ENCODE assay signal across 16 cellular contexts in genomic region chr2:47062721-47063120, GRCh38.
DNase-seq lines count a peak whose midpoint lies in the region; ATAC-seq and TF ChIP-seq lines count a peak whose summit lies in the region.
"Had no signal": no experiment of that assay in that cellular context is flagged by ENCODE, and none has a peak within 500 bp of the region (broad histone marks: within the 10 kb centered on the region; RNA-seq: fewer than 3 reads in every experiment).

No MANE protein-coding gene starts in this region.

- no peaks in the 10 kb centered on the region for H3K27me3 ChIP-seq in effector memory CD4-positive, alpha-beta T cell (replicated peaks; ENCODE audit: control insufficient read depth, insufficient read depth, low read length, poor library complexity, severe bottlenecking)
- H3K27me3 ChIP-seq: left lung had no signal

- TF ChIP-seq CTCF in brain (conservative IDR thresholded peaks at IDR 0.05) = no peak
- TF ChIP-seq CTCF in progenitor cell of endocrine pancreas (IDR thresholded peaks at IDR 0.05; ENCODE audit: unreplicated experiment) = no peak

- H3K27ac Mint-ChIP-seq in brain (peak overlapping the region; percentile 89 to 95 (median 95)), memory B cell (peak overlapping the region; percentile 77), progenitor cell of endocrine pancreas (no peak overlapping the region)
- peak overlapping the region; percentile 9 for H3K27ac Mint-ChIP-seq in stimulated activated memory B cell treated with anti-CD40 and anti-IgM and Interleukin-4, amounts not matched to agents 10 μg/mL and 1 μg/mL and 100 μg/mL, for 72 hours
- H3K27ac Mint-ChIP-seq: activated T-helper 1 cell treated with anti-CD3 and anti-CD28 coated beads, Interleukin-12 subunit alpha, Interleukin-12 subunit beta, Interleukin-2, Interleukin-4 antibody, amounts not matched to agents 30 ng/mL and 10 ng/mL and 1 ng/mL, durations not matched to agents 14 hours and 24 hours and 36 hours; stimulated activated naive CD8-positive, alpha-beta T cell treated with anti-CD3 and anti-CD28 coated beads, Interleukin-15, Interleukin-2, amounts not matched to agents 100 ng/mL and 50 ng/mL, for 24 hours had no signal

- ATAC-seq in memory B cell (ENCODE audit: low read depth) (no peak), HG02973 (IDR thresholded peaks at IDR 0.05; ENCODE audit: unreplicated experiment) (no peak)
- no peak for ATAC-seq in stimulated activated memory B cell treated with anti-CD40 and anti-IgM and Interleukin-4, amounts not matched to agents 10 μg/mL and 1 μg/mL and 100 μg/mL, for 72 hours
- ATAC-seq: left lung had no signal

- DNase-seq in CD1c-positive myeloid dendritic cell (ENCODE audit: extremely low spot score) (peak; percentile 42), memory B cell (ENCODE audit: low spot score in 2 of 2) (no peak), progenitor cell of endocrine pancreas (ENCODE audit: low spot score, unreplicated experiment) (no peak), NCI-H510A treated with DMSO at 0.1 percent for 48 hours (lab: John Stamatoyannopoulos, UW) (no peak)
- DNase-seq in effector memory CD4-positive, alpha-beta T cell = no peak
- DNase-seq: GF-D8, HCEC 1CT, left lung, SIG-M5 had no signal

- no peak overlapping the region for H3K4me3 ChIP-seq in effector memory CD4-positive, alpha-beta T cell (ENCODE audit: insufficient read depth, low read depth, low read length, poor library complexity, severe bottlenecking)
- H3K4me3 ChIP-seq: left lung, skin epidermis had no signal

- H3K4me3 Mint-ChIP-seq in brain (peak overlapping the region in 1 of 5 experiments; percentile 63), memory B cell (no peak overlapping the region), progenitor cell of endocrine pancreas (ENCODE audit: low read depth) (no peak overlapping the region)
- H3K4me3 Mint-ChIP-seq in stimulated activated memory B cell treated with anti-CD40 and anti-IgM and Interleukin-4, amounts not matched to agents 10 μg/mL and 1 μg/mL and 100 μg/mL, for 72 hours = no peak overlapping the region
- H3K4me3 Mint-ChIP-seq: activated T-helper 1 cell treated with anti-CD3 and anti-CD28 coated beads, Interleukin-12 subunit alpha, Interleukin-12 subunit beta, Interleukin-2, Interleukin-4 antibody, amounts not matched to agents 30 ng/mL and 10 ng/mL and 1 ng/mL, durations not matched to agents 14 hours and 24 hours and 36 hours; stimulated activated naive CD8-positive, alpha-beta T cell treated with anti-CD3 and anti-CD28 coated beads, Interleukin-15, Interleukin-2, amounts not matched to agents 100 ng/mL and 50 ng/mL, for 24 hours had no signal

- no peaks in the 10 kb centered on the region for H3K9me3 ChIP-seq in effector memory CD4-positive, alpha-beta T cell (ENCODE audit: control insufficient read depth, low read length)
- H3K9me3 ChIP-seq: left lung had no signal

- H3K27ac ChIP-seq in effector memory CD4-positive, alpha-beta T cell (ENCODE audit: insufficient read depth, low read length, poor library complexity, severe bottlenecking) = no peak overlapping the region
- H3K27ac ChIP-seq: epithelial cell of prostate had no signal

- H3K36me3 ChIP-seq in effector memory CD4-positive, alpha-beta T cell (ENCODE audit: control insufficient read depth, insufficient read depth, low read length) = peaks cover 29% of the 10 kb centered on the region

- H3K36me3 Mint-ChIP-seq in brain (peaks cover 18% of the 10 kb centered on the region), memory B cell (peaks cover 26% of the 10 kb centered on the region), progenitor cell of endocrine pancreas (ENCODE audit: insufficient read depth) (peaks cover under 1% of the 10 kb centered on the region)
- H3K36me3 Mint-ChIP-seq in stimulated activated memory B cell treated with anti-CD40 and anti-IgM and Interleukin-4, amounts not matched to agents 10 μg/mL and 1 μg/mL and 100 μg/mL, for 72 hours = peaks cover 66% of the 10 kb centered on the region

- H3K4me1 ChIP-seq in effector memory CD4-positive, alpha-beta T cell (ENCODE audit: control insufficient read depth, insufficient read depth, low read length, poor library complexity, severe bottlenecking) = no peaks in the 10 kb centered on the region

- H3K27me3 Mint-ChIP-seq in brain (no peaks in the 10 kb centered on the region), memory B cell (no peaks in the 10 kb centered on the region), progenitor cell of endocrine pancreas (no peaks in the 10 kb centered on the region)
- H3K27me3 Mint-ChIP-seq in stimulated activated memory B cell treated with anti-CD40 and anti-IgM and Interleukin-4, amounts not matched to agents 10 μg/mL and 1 μg/mL and 100 μg/mL, for 72 hours = no peaks in the 10 kb centered on the region
- H3K27me3 Mint-ChIP-seq: stimulated activated naive CD8-positive, alpha-beta T cell treated with anti-CD3 and anti-CD28 coated beads, Interleukin-15, Interleukin-2, amounts not matched to agents 100 ng/mL and 50 ng/mL, for 24 hours had no signal

- no peaks in the 10 kb centered on the region for H3K9me3 Mint-ChIP-seq in brain
- H3K9me3 Mint-ChIP-seq in memory B cell = no peaks in the 10 kb centered on the region
- no peaks in the 10 kb centered on the region for H3K9me3 Mint-ChIP-seq in stimulated activated memory B cell treated with anti-CD40 and anti-IgM and Interleukin-4, amounts not matched to agents 10 μg/mL and 1 μg/mL and 100 μg/mL, for 72 hours
- H3K9me3 Mint-ChIP-seq in progenitor cell of endocrine pancreas (ENCODE audit: low read depth) = no peaks in the 10 kb centered on the region
- H3K9me3 Mint-ChIP-seq: activated T-helper 1 cell treated with anti-CD3 and anti-CD28 coated beads, Interleukin-12 subunit alpha, Interleukin-12 subunit beta, Interleukin-2, Interleukin-4 antibody, amounts not matched to agents 30 ng/mL and 10 ng/mL and 1 ng/mL, durations not matched to agents 14 hours and 24 hours and 36 hours; stimulated activated naive CD8-positive, alpha-beta T cell treated with anti-CD3 and anti-CD28 coated beads, Interleukin-15, Interleukin-2, amounts not matched to agents 100 ng/mL and 50 ng/mL, for 24 hours had no signal

- H3K4me1 Mint-ChIP-seq in brain (peaks cover 73% of the 10 kb centered on the region), memory B cell (peaks cover 19% of the 10 kb centered on the region), progenitor cell of endocrine pancreas (ENCODE audit: low read depth) (peaks cover 5% of the 10 kb centered on the region)
- peaks cover 43% of the 10 kb centered on the region for H3K4me1 Mint-ChIP-seq in stimulated activated memory B cell treated with anti-CD40 and anti-IgM and Interleukin-4, amounts not matched to agents 10 μg/mL and 1 μg/mL and 100 μg/mL, for 72 hours
